ENCODE assay signal across 20 cellular contexts in genomic region chr10:117476716-117477115, GRCh38.
DNase-seq lines count a peak whose midpoint lies in the region; ATAC-seq and TF ChIP-seq lines count a peak whose summit lies in the region.
"Had no signal": no experiment of that assay in that cellular context is flagged by ENCODE, and none has a peak within 500 bp of the region (broad histone marks: within the 10 kb centered on the region; RNA-seq: fewer than 3 reads in every experiment).

No MANE protein-coding gene starts in this region.

- H3K27me3 Mint-ChIP-seq in neural progenitor cell (ENCODE audit: insufficient read depth, low read depth): peaks cover 8% of the 10 kb centered on the region

- TF ChIP-seq CTCF in neural progenitor cell (IDR thresholded peaks at IDR 0.05): no peak
- TF ChIP-seq CTCF in uterus (IDR thresholded peaks at IDR 0.05): no peak

- no peak for DNase-seq in Right ventricle myocardium superior
- no peak for DNase-seq in left cardiac atrium
- DNase-seq in NCI-H69 (lab: John Stamatoyannopoulos, UW): peak; percentile 10
- no peak for DNase-seq in neural progenitor cell (ENCODE audit: low spot score)
- DNase-seq in uterus: peak in 1 of 2 donors; percentile 50
- no peak for DNase-seq in activated naive CD4-positive, alpha-beta T cell treated with anti-CD3 and anti-CD28 coated beads, Interleukin-2, amount 50 U/mL, for 16 hours
- no peak for DNase-seq in NCI-H146 (lab: John Stamatoyannopoulos, UW)
- no peak for DNase-seq in posterior vena cava (ENCODE audit: low spot score)
- DNase-seq: activated CD4-positive, alpha-beta T cell treated with anti-CD3 and anti-CD28 coated beads, Interleukin-2, amount 50 U/mL, for 48 hours; activated naive CD4-positive, alpha-beta T cell; anterior cingulate cortex; foreskin fibroblast; islet precursor cell; NCI-H1417; NCI-H524 treated with DMSO at 0.1 percent for 48 hours; nucleus accumbens had no signal

- H3K9ac ChIP-seq in neural progenitor cell: no peak overlapping the region

- H3K36me3 ChIP-seq in neural progenitor cell: no peaks in the 10 kb centered on the region
- H3K36me3 ChIP-seq in uterus: no peaks in the 10 kb centered on the region

- no peaks in the 10 kb centered on the region for H3K79me2 ChIP-seq in neural progenitor cell (ENCODE audit: low read depth)

- H3F3A ChIP-seq in neural progenitor cell (ENCODE audit: low read depth): no peaks in the 10 kb centered on the region

- H3K36me3 Mint-ChIP-seq in neural progenitor cell: no peaks in the 10 kb centered on the region
- H3K36me3 Mint-ChIP-seq: WTC11 had no signal

- H3K4me1 ChIP-seq in neural progenitor cell: no peaks in the 10 kb centered on the region
- H3K4me1 ChIP-seq in uterus: peaks cover 0 to 9% of the 10 kb centered on the region in 2 donors

- peak overlapping the region; percentile 60 for H3K27ac Mint-ChIP-seq in neural progenitor cell
- H3K27ac Mint-ChIP-seq: WTC11 had no signal

- ATAC-seq in Right ventricle myocardium superior (ENCODE audit: poor library complexity): peak; percentile 59
- ATAC-seq in left cardiac atrium: no peak
- ATAC-seq: WTC11 had no signal

- no peak for TF ChIP-seq POLR2A in uterus (IDR thresholded peaks at IDR 0.05)

- H3K9me3 ChIP-seq in neural progenitor cell (ENCODE audit: low read depth) (no peaks in the 10 kb centered on the region), uterus (no peaks in the 10 kb centered on the region)

- no peaks in the 10 kb centered on the region for H3K9me3 Mint-ChIP-seq in neural progenitor cell
- H3K9me3 Mint-ChIP-seq: WTC11 had no signal

- no peak overlapping the region for H3K4me3 ChIP-seq in neural progenitor cell
- no peak overlapping the region for H3K4me3 ChIP-seq in uterus
- H3K4me3 ChIP-seq: lung had no signal

- H3K27ac ChIP-seq in neural progenitor cell (no peak overlapping the region), uterus (peak overlapping the region; percentile 62 to 74)
- H3K27ac ChIP-seq: epithelial cell of prostate, RWPE1 had no signal

- no peaks in the 10 kb centered on the region for H3K4me1 Mint-ChIP-seq in neural progenitor cell
- H3K4me1 Mint-ChIP-seq: WTC11 had no signal

- intact Hi-C loops in Right ventricle myocardium superior (cut with DNase I) (no loop called here), left cardiac atrium (cut with DNase I) (no loop called here), uterus (cut with DNase I; ENCODE audit: low total_unique reads) (no loop called here), posterior vena cava (cut with DNase I) (loop anchor here in 1 of 2 donors (5.0 kb wide), 1 partner anchor 34 kb away; no protein-coding TSS in a partner anchor)

- H3K4me3 Mint-ChIP-seq in neural progenitor cell: no peak overlapping the region
- H3K4me3 Mint-ChIP-seq: WTC11 had no signal

- H4K20me1 ChIP-seq in neural progenitor cell (ENCODE audit: low read depth): no peaks in the 10 kb centered on the region

- no peak overlapping the region for H3K4me2 ChIP-seq in neural progenitor cell

- H2AFZ ChIP-seq in neural progenitor cell (replicated peaks): no peak overlapping the region

- H3K27me3 ChIP-seq in neural progenitor cell: no peaks in the 10 kb centered on the region
- no peaks in the 10 kb centered on the region for H3K27me3 ChIP-seq in uterus
